Comparison of ENCODE assay signal across 15 cellular contexts in genomic region chr11:67052891-67053290, GRCh38. TPM values are rescaled to one million over a fixed set of nuclear protein-coding genes. Genes with fewer than 3 reads are reported as not detected.
A peak's percentile ranks its signal among the peaks of the same experiment; 100 is the strongest.
DNase-seq lines count a peak whose midpoint lies in the region; ATAC-seq and TF ChIP-seq lines count a peak whose summit lies in the region.
"Had no signal": no experiment of that assay in that cellular context is flagged by ENCODE, and none has a peak within 500 bp of the region (broad histone marks: within the 10 kb centered on the region; RNA-seq: fewer than 3 reads in every experiment).

No MANE protein-coding gene starts in this region.

- no peak overlapping the region for H2BK120ac ChIP-seq in IMR-90 (ENCODE audit: low read depth, low read length)

- H3K14ac ChIP-seq in IMR-90 (replicated peaks; ENCODE audit: low read depth, low read length), result no peak overlapping the region

- in situ Hi-C loops in IMR-90 (cut with MboI; ENCODE audit: low sequenced_read_pairs), result no loop called here

- H3K27ac Mint-ChIP-seq in GM23338, result no peak overlapping the region
- H3K27ac Mint-ChIP-seq: CD14-positive monocyte; CD8-positive, alpha-beta T cell had no signal

- H3K36me3 Mint-ChIP-seq in GM23338 (ENCODE audit: low read depth), result no peaks in the 10 kb centered on the region
- H3K36me3 Mint-ChIP-seq: CD14-positive monocyte; CD8-positive, alpha-beta T cell had no signal

- H3K27ac ChIP-seq in IMR-90 (ENCODE audit: insufficient read depth, low read length) (no peak overlapping the region), osteoblast (ENCODE audit: low read depth, low read length) (no peak overlapping the region), GM23338 (ENCODE audit: low read depth) (no peak overlapping the region)
- H3K27ac ChIP-seq: KMS-11 had no signal

- peaks cover 6% of the 10 kb centered on the region for H3K79me2 ChIP-seq in osteoblast (ENCODE audit: insufficient read depth, low read length)
- H3K79me2 ChIP-seq in GM23338 (replicated peaks; ENCODE audit: insufficient read depth), result no peaks in the 10 kb centered on the region

- no peaks in the 10 kb centered on the region for H4K20me1 ChIP-seq in IMR-90 (ENCODE audit: insufficient read depth, low read length)
- H4K20me1 ChIP-seq in osteoblast (ENCODE audit: insufficient read depth, low read length), result no peaks in the 10 kb centered on the region
- H4K20me1 ChIP-seq in GM23338 (replicated peaks; ENCODE audit: insufficient read depth), result no peaks in the 10 kb centered on the region

- H3K4me1 Mint-ChIP-seq in GM23338, result peaks cover 29% of the 10 kb centered on the region

- POLR2A ChIA-PET in IMR-90 (lab: Charles Lee; ENCODE audit: unreplicated experiment), result no interaction called here

- WGBS in IMR-90 (ENCODE audit: extremely low coverage in 2 of 2, insufficient read length in 1 of 2), 2 experiments, result no CpG with 5 or more reads among the region's 5 CpGs

- no peak overlapping the region for H2BK5ac ChIP-seq in IMR-90 (ENCODE audit: low read depth, low read length, poor library complexity, severe bottlenecking)

- no peaks in the 10 kb centered on the region for H3K36me3 ChIP-seq in IMR-90 (ENCODE audit: control insufficient read depth, insufficient read depth, low read length)
- peaks cover 4% of the 10 kb centered on the region for H3K36me3 ChIP-seq in osteoblast (ENCODE audit: insufficient read depth, low read length)
- H3K36me3 ChIP-seq in GM23338 (ENCODE audit: insufficient read depth), result no peaks in the 10 kb centered on the region

- H3K4me3 ChIP-seq in IMR-90 (ENCODE audit: insufficient read depth, low read depth, low read length), result no peak overlapping the region
- H3K4me3 ChIP-seq in osteoblast (ENCODE audit: insufficient read depth, low read length), result no peak overlapping the region
- H3K4me3 ChIP-seq in GM23338, result no peak overlapping the region

- H3K4me1 ChIP-seq in IMR-90 (ENCODE audit: control insufficient read depth, insufficient read depth, low read length), result peaks cover 22% of the 10 kb centered on the region
- H3K4me1 ChIP-seq in osteoblast (ENCODE audit: insufficient read depth, low read length), result peaks cover 32% of the 10 kb centered on the region
- H3K4me1 ChIP-seq in GM23338 (ENCODE audit: insufficient read depth), result peaks cover 21% of the 10 kb centered on the region

- DNase-seq in IMR-90, result no peak
- DNase-seq in left lobe of liver (ENCODE audit: low spot score), result peak; percentile 78
- peak; percentile 54 for DNase-seq in osteoblast (ENCODE audit: insufficient read length, low spot score, missing footprints)
- DNase-seq in HuH-7 (ENCODE audit: low spot score), result no peak
- no peak for DNase-seq in NCI-H748 treated with DMSO at 0.1 percent for 48 hours (lab: John Stamatoyannopoulos, UW)
- DNase-seq in GM23338 (ENCODE audit: low spot score), result no peak
- DNase-seq: CD8-positive, alpha-beta T cell; COR-L47; DND-41; GF-D8 had no signal

- CTCF ChIA-PET in IMR-90 (lab: Yijun Ruan, JAX), result interaction anchor here (0.7 kb wide), 1 partner anchor 9 kb away, joined by 6 read pairs; no protein-coding TSS in a partner anchor

- peak overlapping the region; percentile 80 for H2AK5ac ChIP-seq in IMR-90 (ENCODE audit: low read depth, low read length)

- no peaks in the 10 kb centered on the region for H3K9me3 Mint-ChIP-seq in GM23338
- H3K9me3 Mint-ChIP-seq: CD8-positive, alpha-beta T cell had no signal

- no peak overlapping the region for H2BK20ac ChIP-seq in IMR-90 (ENCODE audit: low read depth, low read length)

- TF ChIP-seq CTCF in IMR-90 (conservative IDR thresholded peaks at IDR 0.05; ENCODE audit: low read depth, low read length) (no peak), osteoblast (IDR thresholded peaks at IDR 0.05; ENCODE audit: extremely low read depth, low read depth, low read length) (no peak), GM23338 (conservative IDR thresholded peaks at IDR 0.05; ENCODE audit: low read depth in 2 of 2) (no peak)

- H3K27me3 ChIP-seq in IMR-90 (ENCODE audit: control insufficient read depth, insufficient read depth, low read length), result no peaks in the 10 kb centered on the region
- H3K27me3 ChIP-seq in osteoblast (ENCODE audit: insufficient read depth, low read length), result no peaks in the 10 kb centered on the region
- H3K27me3 ChIP-seq in GM23338 (ENCODE audit: insufficient read depth), result peaks cover 8% of the 10 kb centered on the region

- H3K79me1 ChIP-seq in IMR-90 (ENCODE audit: low read depth in 1 of 2, low read length in 2 of 2), result 0 out of 4 replicates have a peak, but pooled peaks cover 0 to 12% of the 10 kb centered on the region in 2 experiments

- H2AK9ac ChIP-seq in IMR-90 (replicated peaks; ENCODE audit: low read depth, low read length, poor library complexity), result no peak overlapping the region

- no peak overlapping the region for H3K56ac ChIP-seq in IMR-90 (ENCODE audit: extremely low read depth, insufficient read depth, low read length)

- BruUV-seq in IMR-90 (replicated peaks; lab: Mats Ljungman, UMichigan), result no TSS peak

- H3F3A ChIP-seq in GM23338 (replicated peaks; ENCODE audit: low read depth), result 0 out of 2 replicates have a peak, but pooled peaks cover 14% of the 10 kb centered on the region

- H3K9me3 ChIP-seq in IMR-90 (ENCODE audit: control insufficient read depth, insufficient read depth, low read length) (no peaks in the 10 kb centered on the region), osteoblast (ENCODE audit: low read depth, low read length) (no peaks in the 10 kb centered on the region)

- TF ChIP-seq POLR2A in IMR-90 (IDR thresholded peaks at IDR 0.05; ENCODE audit: low read depth, low read length), result no peak

- peaks cover 10% of the 10 kb centered on the region for H3K9me1 ChIP-seq in IMR-90 (ENCODE audit: insufficient read depth, low read length)

- no peak overlapping the region for H2AFZ ChIP-seq in IMR-90 (replicated peaks; ENCODE audit: low read length, poor library complexity)
- H2AFZ ChIP-seq in osteoblast (ENCODE audit: low read length), result no peak overlapping the region
- no peak overlapping the region for H2AFZ ChIP-seq in GM23338

- H3K18ac ChIP-seq in IMR-90 (ENCODE audit: low read depth, low read length), result no peak overlapping the region

- TF ChIP-seq RAD21 in IMR-90 (IDR thresholded peaks at IDR 0.05; ENCODE audit: low read length), result no peak

- H4K91ac ChIP-seq in IMR-90 (ENCODE audit: insufficient read depth, low read depth, low read length), result 0 out of 2 replicates have a peak overlapping the region, but pooled peaks have one; percentile 7

- ATAC-seq in IMR-90 (ENCODE audit: low read depth), result no peak
- ATAC-seq in left lobe of liver, result peak; percentile 58
- no peak for ATAC-seq in GM21825 (IDR thresholded peaks at IDR 0.05; ENCODE audit: unreplicated experiment)
- ATAC-seq in GM23338, result no peak
- ATAC-seq: CD8-positive, alpha-beta T cell; HCT116 had no signal

- no peak overlapping the region for H2BK15ac ChIP-seq in IMR-90 (ENCODE audit: low read depth, low read length)

- H3K4me2 ChIP-seq in IMR-90 (ENCODE audit: low read depth, low read length) (no peak overlapping the region), osteoblast (ENCODE audit: insufficient read depth, low read length) (no peak overlapping the region), GM23338 (no peak overlapping the region)
- H3K4me2 ChIP-seq: KMS-11 had no signal

- dilution Hi-C loops in IMR-90 (cut with HindIII; ENCODE audit: low sequenced_read_pairs, unreplicated experiment), result no loop called here

- H3K9me2 ChIP-seq in GM23338 (ENCODE audit: insufficient read depth), result no peaks in the 10 kb centered on the region

- no peak overlapping the region for H4K5ac ChIP-seq in IMR-90 (ENCODE audit: low read depth, low read length)

- H3K23ac ChIP-seq in IMR-90 (ENCODE audit: low read depth, low read length), result no peak overlapping the region

- no peak overlapping the region for H3K9ac ChIP-seq in IMR-90 (ENCODE audit: low read depth, low read length)
- H3K9ac ChIP-seq: KMS-11 had no signal

- peaks cover 24% of the 10 kb centered on the region for H3K27me3 Mint-ChIP-seq in GM23338 (ENCODE audit: insufficient read depth, low read depth, poor library complexity)

- no peak overlapping the region; the same call in 2 of the 3 replicates for H3K4me3 Mint-ChIP-seq in GM23338
- H3K4me3 Mint-ChIP-seq: CD8-positive, alpha-beta T cell had no signal

- intact Hi-C loops in IMR-90 (cut with micrococcal nuclease), result no loop called here

- H3K4ac ChIP-seq in IMR-90 (ENCODE audit: low read depth, low read length), result no peak overlapping the region

- peak overlapping the region in 1 of 2 experiments; percentile 2; a peak in 1 of 4 replicates for H4K8ac ChIP-seq in IMR-90 (ENCODE audit: low read depth in 2 of 2, low read length in 2 of 2)

TF ChIP-seq in IMR-90, 13 proteins besides CTCF, POLR2A, EP300 and RAD21:
- TF ChIP-seq CHD1 (IDR thresholded peaks at IDR 0.05; ENCODE audit: low read depth, low read length), result no peak

TF ChIP-seq in GM23338, 12 proteins besides CTCF, POLR2A, EP300 and RAD21:
- TF ChIP-seq NANOG (IDR thresholded peaks at IDR 0.05; ENCODE audit: borderline replicate concordance) (no peak), EZH2 (IDR thresholded peaks at IDR 0.05; ENCODE audit: low read depth, unreplicated experiment) (no peak), CREB1 (CRISPR knock-in tag; IDR thresholded peaks at IDR 0.05; ENCODE audit: low read depth) (no peak), POLR2AphosphoS5 (IDR thresholded peaks at IDR 0.05; ENCODE audit: low read depth) (no peak), ZNF331 (CRISPR knock-in tag; IDR thresholded peaks at IDR 0.05; ENCODE audit: low read depth) (no peak), JUNB (IDR thresholded peaks at IDR 0.05; ENCODE audit: unreplicated experiment) (no peak)

RNA-seq across cellular contexts. Expression of gene RHOD, which starts 3.8 kb away (rescaled TPM):
- 4.7 and 5.3 TPM in 2 replicates for total RNA-seq in IMR-90 (2012; rRNA removed)
- 10.9 and 13.4 TPM in 2 replicates for polyA plus RNA-seq in IMR-90 (2012; rRNA removed)
- polyA plus RNA-seq in IMR-90 (2012; cell fraction: cytosol; rRNA removed), result 17.8 and 23.1 TPM in 2 replicates
- 5.5 and 8.8 TPM in 2 replicates for polyA plus RNA-seq in IMR-90 (2012; cell fraction: nucleus; rRNA removed; ENCODE audit: low replicate concordance)
- 23.2 TPM for total RNA-seq in left lobe of liver
- 26.8 and 27.5 TPM in 2 replicates for total RNA-seq in osteoblast
- 16.2 and 16.7 TPM in 2 replicates for total RNA-seq in GM23338 (2014; rRNA removed; shearing (Covaris generic))
- 12.7 and 13.8 TPM in 2 replicates for polyA plus RNA-seq in GM23338 (2016; fragmentation: Nextera tagmentation; extraction: Ambion mirVana)
- total RNA-seq: H4 had no signal
- polyA plus RNA-seq: CD14-positive monocyte had no signal

RNA-seq across cellular contexts. Expression of gene SYT12, which starts 30.0 kb away (rescaled TPM):
- total RNA-seq in IMR-90 (2012; rRNA removed), result 0.54 and 0.56 TPM in 2 replicates
- 0.65 and 0.74 TPM in 2 replicates for polyA plus RNA-seq in IMR-90 (2012; rRNA removed)
- polyA plus RNA-seq in IMR-90 (2012; cell fraction: cytosol; rRNA removed), result 0.53 and 0.81 TPM in 2 replicates
- polyA plus RNA-seq in IMR-90 (2012; cell fraction: nucleus; rRNA removed; ENCODE audit: low replicate concordance), result 1.4 and 1.6 TPM in 2 replicates
- 4.8 TPM for total RNA-seq in left lobe of liver
- 4.0 and 4.1 TPM in 2 replicates for total RNA-seq in osteoblast
- total RNA-seq in GM23338 (2014; rRNA removed; shearing (Covaris generic)), result 2.5 and 3.1 TPM in 2 replicates
- 0.92 TPM in 2 replicates for polyA plus RNA-seq in GM23338 (2016; fragmentation: Nextera tagmentation; extraction: Ambion mirVana)
- total RNA-seq: CD8-positive, alpha-beta T cell; H4 had no signal
- polyA plus RNA-seq: CD14-positive monocyte had no signal

Comparison
In these comparisons a context has a peak if more than half of its experiments do, and no peak if none do; other contexts are left out.
1. DNase-seq: peak in left lobe of liver (single experiment) and osteoblast (single experiment); none in IMR-90 (single experiment), HuH-7 (single experiment), NCI-H748 treated with DMSO at 0.1 percent for 48 hours (single experiment) and GM23338 (single experiment).